Comparison of ENCODE assay signal across 9 cellular contexts in genomic region chr3:117553461-117553860, GRCh38.
A peak's percentile ranks its signal among the peaks of the same experiment; 100 is the strongest.
DNase-seq lines count a peak whose midpoint lies in the region; ATAC-seq and TF ChIP-seq lines count a peak whose summit lies in the region.
"Had no signal": no experiment of that assay in that cellular context is flagged by ENCODE, and none has a peak within 500 bp of the region (broad histone marks: within the 10 kb centered on the region; RNA-seq: fewer than 3 reads in every experiment).

No MANE protein-coding gene starts in this region.

- H3K27me3 Mint-ChIP-seq in nephron progenitor cell (ENCODE audit: low read depth, poor library complexity): peaks cover 6% of the 10 kb centered on the region

- no peak for TF ChIP-seq CTCF in nephron progenitor cell (IDR thresholded peaks at IDR 0.05)

- no peaks in the 10 kb centered on the region for H3K36me3 Mint-ChIP-seq in nephron progenitor cell (ENCODE audit: low read depth)

- H3K27ac Mint-ChIP-seq in nephron progenitor cell: peak overlapping the region; percentile 6

- peaks cover under 1% of the 10 kb centered on the region for H3K4me1 Mint-ChIP-seq in nephron progenitor cell

- DNase-seq in NOMO-1 treated with dmso at 0.1 percent for 144 hours (lab: John Stamatoyannopoulos, UW; ENCODE audit: unreplicated experiment): peak; percentile 63
- DNase-seq in nephron progenitor cell: no peak
- no peak for DNase-seq in activated CD8-positive, alpha-beta memory T cell treated with anti-CD3 and anti-CD28 coated beads, Interleukin-2, amount 50 U/mL, for 4 hours
- no peak for DNase-seq in DMS79 (lab: John Stamatoyannopoulos, UW)
- DNase-seq in GM19240 (ENCODE audit: insufficient read length, low spot score): no peak
- no peak for DNase-seq in activated CD4-positive, CD25-positive, alpha-beta regulatory T cell treated with anti-CD3 and anti-CD28 coated beads, Interleukin-2, amount 50 U/mL, for 72 hours

- ATAC-seq in GM18907 (IDR thresholded peaks at IDR 0.05; ENCODE audit: unreplicated experiment) (peak; percentile 98), HG02870 (IDR thresholded peaks at IDR 0.05; ENCODE audit: unreplicated experiment) (peak; percentile 98)
- ATAC-seq: Right ventricle myocardium inferior had no signal

- H3K9me3 Mint-ChIP-seq in nephron progenitor cell: peaks cover 7% of the 10 kb centered on the region

- H3K4me3 Mint-ChIP-seq in nephron progenitor cell: no peak overlapping the region
